Comparison of ENCODE assay signal across 18 cellular contexts in genomic region chr11:2701898-2702434, GRCh38. TPM values are rescaled to one million over a fixed set of nuclear protein-coding genes. Genes with fewer than 3 reads are reported as not detected.
DNase-seq lines count a peak whose midpoint lies in the region; ATAC-seq and TF ChIP-seq lines count a peak whose summit lies in the region.
"Had no signal": no experiment of that assay in that cellular context is flagged by ENCODE, and none has a peak within 500 bp of the region (broad histone marks: within the 10 kb centered on the region; RNA-seq: fewer than 3 reads in every experiment).

No MANE protein-coding gene starts in this region.

- intact Hi-C loops in esophagus muscularis mucosa (cut with DNase I) (loop anchor here (5.0 kb wide), 1 partner anchor 125 kb away; no protein-coding TSS in a partner anchor), testis (cut with DNase I; ENCODE audit: low total_unique reads) (no loop called here)

- no peaks in the 10 kb centered on the region for H3K27me3 ChIP-seq in CD4-positive, CD25-positive, alpha-beta regulatory T cell (ENCODE audit: control insufficient read depth, insufficient read depth, low read length)
- H3K27me3 ChIP-seq in esophagus muscularis mucosa (no peaks in the 10 kb centered on the region), testis (no peaks in the 10 kb centered on the region)
- H3K27me3 ChIP-seq: BE2C, body of pancreas, right lobe of liver, tibial artery had no signal

- no peak for TF ChIP-seq POLR2A in esophagus muscularis mucosa (IDR thresholded peaks at IDR 0.05; ENCODE audit: low read depth)
- TF ChIP-seq POLR2A in testis (IDR thresholded peaks at IDR 0.05) = no peak

- H3K36me3 Mint-ChIP-seq in CD4-positive, CD25-positive, alpha-beta regulatory T cell = peaks cover 7% of the 10 kb centered on the region
- peaks cover 5% of the 10 kb centered on the region for H3K36me3 Mint-ChIP-seq in IgD-negative memory B cell
- no peaks in the 10 kb centered on the region for H3K36me3 Mint-ChIP-seq in neural crest cell (ENCODE audit: low read depth)

- peaks cover 0 to 11% (median 3%) of the 10 kb centered on the region in 4 donors for H3K4me1 Mint-ChIP-seq in CD4-positive, CD25-positive, alpha-beta regulatory T cell
- peaks cover 7 to 13% (median 9%) of the 10 kb centered on the region in 3 donors for H3K4me1 Mint-ChIP-seq in IgD-negative memory B cell
- H3K4me1 Mint-ChIP-seq in neural crest cell = peaks cover 48% of the 10 kb centered on the region

- H3K36me3 ChIP-seq in CD4-positive, CD25-positive, alpha-beta regulatory T cell (ENCODE audit: control insufficient read depth, insufficient read depth, low read length) = no peaks in the 10 kb centered on the region
- H3K36me3 ChIP-seq in esophagus muscularis mucosa (no peaks in the 10 kb centered on the region), testis (ENCODE audit: low read depth, missing control alignments) (no peaks in the 10 kb centered on the region)
- H3K36me3 ChIP-seq: BE2C, right lobe of liver, tibial artery had no signal

- no peak overlapping the region for H3K27ac Mint-ChIP-seq in CD4-positive, CD25-positive, alpha-beta regulatory T cell
- H3K27ac Mint-ChIP-seq in IgD-negative memory B cell (peak overlapping the region in 2 of 3 donors; percentile 3 to 70), neural crest cell (ENCODE audit: unreplicated experiment) (no peak overlapping the region)

- H3K9me3 Mint-ChIP-seq in CD4-positive, CD25-positive, alpha-beta regulatory T cell = peaks cover 0 to 5% (median 0%) of the 10 kb centered on the region in 7 donors
- H3K9me3 Mint-ChIP-seq in IgD-negative memory B cell (peaks cover 0 to 2% (median 0%) of the 10 kb centered on the region in 3 donors), neural crest cell (no peaks in the 10 kb centered on the region)

- peaks cover 4% of the 10 kb centered on the region for H3K27me3 Mint-ChIP-seq in CD4-positive, CD25-positive, alpha-beta regulatory T cell
- H3K27me3 Mint-ChIP-seq in IgD-negative memory B cell (no peaks in the 10 kb centered on the region), neural crest cell (ENCODE audit: low read depth) (peaks cover 11% of the 10 kb centered on the region)

- H3K4me3 ChIP-seq in CD4-positive, CD25-positive, alpha-beta regulatory T cell (ENCODE audit: low read depth, low read length) = no peak overlapping the region
- H3K4me3 ChIP-seq in esophagus muscularis mucosa = no peak overlapping the region
- no peak overlapping the region for H3K4me3 ChIP-seq in testis
- H3K4me3 ChIP-seq: body of pancreas, right lobe of liver, tibial artery had no signal

- no peak for ATAC-seq in CD4-positive, CD25-positive, alpha-beta regulatory T cell (ENCODE audit: low read depth in 2 of 2)
- ATAC-seq in HG03521 (IDR thresholded peaks at IDR 0.05; ENCODE audit: unreplicated experiment) = no peak
- ATAC-seq: body of pancreas, PC-3 had no signal

- TF ChIP-seq EP300 in esophagus muscularis mucosa (IDR thresholded peaks at IDR 0.05) = no peak

- WGBS in esophagus muscularis mucosa = 97% methylated on average over 5 of the region's 5 CpGs
- 91% methylated on average over 5 of the region's 5 CpGs for WGBS in testis, 2 donors

- no peak for DNase-seq in CD4-positive, CD25-positive, alpha-beta regulatory T cell
- DNase-seq in esophagus muscularis mucosa (ENCODE audit: extremely low spot score) (no peak), neural crest cell (ENCODE audit: low read depth, low spot score) (no peak), HCEC 1CT (no peak), testis (no peak)
- DNase-seq: activated naive CD4-positive, alpha-beta T cell; BE2C; KBM-7; mesendoderm; NCI-H2107; NCI-H69; occipital lobe; PC-3 had no signal

- peaks cover 11% of the 10 kb centered on the region for H3K4me1 ChIP-seq in CD4-positive, CD25-positive, alpha-beta regulatory T cell (ENCODE audit: control insufficient read depth, insufficient read depth, low read length, poor library complexity, severe bottlenecking)
- H3K4me1 ChIP-seq in esophagus muscularis mucosa (peaks cover 3 to 22% (median 19%) of the 10 kb centered on the region in 4 donors), testis (peaks cover 2% of the 10 kb centered on the region)
- H3K4me1 ChIP-seq: body of pancreas had no signal

- no peak overlapping the region for H3K27ac ChIP-seq in CD4-positive, CD25-positive, alpha-beta regulatory T cell (ENCODE audit: insufficient read depth, low read length, poor library complexity, severe bottlenecking)
- H3K27ac ChIP-seq in esophagus muscularis mucosa (replicated peaks in 1 of 4) (peak overlapping the region in 3 of 4 donors; percentile 92 to 96 (median 93)), testis (no peak overlapping the region)

- no peaks in the 10 kb centered on the region for H3K9me3 ChIP-seq in CD4-positive, CD25-positive, alpha-beta regulatory T cell (ENCODE audit: control insufficient read depth in 2 of 2, low read length in 2 of 2)
- H3K9me3 ChIP-seq in esophagus muscularis mucosa (peaks cover 0 to 6% (median 0%) of the 10 kb centered on the region in 4 donors), testis (no peaks in the 10 kb centered on the region)
- H3K9me3 ChIP-seq: BE2C, body of pancreas, right lobe of liver had no signal

- TF ChIP-seq CTCF in esophagus muscularis mucosa (IDR thresholded peaks at IDR 0.05) (no peak), neural crest cell (conservative IDR thresholded peaks at IDR 0.05) (no peak), testis (IDR thresholded peaks at IDR 0.05) (no peak)

- peak overlapping the region in 3 of 4 donors; percentile 69 to 73 (median 69) for H3K4me3 Mint-ChIP-seq in CD4-positive, CD25-positive, alpha-beta regulatory T cell
- H3K4me3 Mint-ChIP-seq in IgD-negative memory B cell (peak overlapping the region in 3 of 4 donors; percentile 44 to 82 (median 55)), neural crest cell (peak overlapping the region; percentile 81)

RNA-seq across cellular contexts. Expression of gene KCNQ1OT1, which starts 2.2 kb away (rescaled TPM):
- 0.72 TPM for total RNA-seq in CD4-positive, CD25-positive, alpha-beta regulatory T cell
- polyA plus RNA-seq in CD4-positive, CD25-positive, alpha-beta regulatory T cell = under 1 TPM; 0.01 to 0.08 (median 0.06) TPM
- polyA plus RNA-seq in IgD-negative memory B cell (0.09 TPM), testis (ENCODE audit: insufficient read depth, low read depth, low replicate concordance) (0.20 TPM)
- total RNA-seq in esophagus muscularis mucosa (1 to 10 TPM in 2 of 4 donors, under 1 TPM in 2; 0.66 to 2.5 (median 1.3) TPM), neural crest cell (2.3 TPM in 2 replicates), testis (1 to 10 TPM; 4.0 to 5.9 TPM)

Comparison
In these comparisons a context has a peak if more than half of its experiments do, and no peak if none do; other contexts are left out.
1. H3K27ac ChIP-seq: peak in esophagus muscularis mucosa (3 of 4); none in CD4-positive, CD25-positive, alpha-beta regulatory T cell (single experiment) and testis (0 of 2).
2. H3K27ac Mint-ChIP-seq: peak in IgD-negative memory B cell (2 of 3); none in CD4-positive, CD25-positive, alpha-beta regulatory T cell (0 of 3) and neural crest cell (single experiment).
3. Peak in every context shown above with its lines, with median percentiles within 50 percentile points of each other: H3K4me3 Mint-ChIP-seq.